Comparison of ENCODE assay signal across 8 cellular contexts in the genomic region with DNA sequence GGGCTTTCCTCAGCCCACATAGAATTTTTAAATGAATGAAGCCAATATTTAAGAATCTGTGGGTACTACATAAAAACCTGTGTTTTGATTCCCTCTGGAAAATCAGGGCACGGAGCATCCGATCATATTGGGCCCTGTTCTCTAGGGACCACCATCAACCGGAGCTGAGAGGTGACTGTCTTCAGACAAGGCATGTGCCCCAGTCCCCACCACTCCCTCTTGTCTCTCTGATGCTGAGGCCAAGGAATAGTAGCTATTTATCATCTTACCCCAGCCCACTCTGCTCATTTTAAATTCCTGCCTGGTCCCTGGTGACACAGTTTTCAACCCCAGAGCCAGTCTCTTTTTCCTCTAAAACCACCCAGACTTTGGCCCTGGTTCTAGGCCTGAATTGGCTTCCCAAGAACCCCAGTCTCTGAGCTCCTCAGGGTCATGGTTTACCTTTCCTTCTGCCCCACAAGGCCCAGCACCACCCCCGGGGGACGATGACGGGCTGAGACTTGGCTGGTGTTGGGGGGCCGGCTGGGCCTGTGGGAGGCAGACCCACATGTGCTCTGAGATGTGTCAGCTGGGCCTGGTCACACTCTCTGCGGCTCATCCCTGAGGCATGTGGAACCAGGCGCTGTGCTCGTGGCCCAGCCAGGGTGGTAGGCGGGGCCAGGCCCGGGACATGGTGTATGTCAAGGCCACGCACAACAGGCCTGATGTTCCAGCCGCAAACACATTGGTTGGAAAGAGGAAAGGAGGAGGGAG.
DNase-seq lines count a peak whose midpoint lies in the region; ATAC-seq and TF ChIP-seq lines count a peak whose summit lies in the region.

No MANE protein-coding gene starts in this region.

- no peak overlapping the region for H3K27ac Mint-ChIP-seq in activated CD4-positive, alpha-beta T cell treated with anti-CD3 and anti-CD28 coated beads for 36 hours

- peaks cover 2% of the 10 kb centered on the region for H3K27me3 Mint-ChIP-seq in activated CD4-positive, alpha-beta T cell treated with anti-CD3 and anti-CD28 coated beads for 36 hours

- peak; percentile 99 for DNase-seq in HCEC 1CT
- DNase-seq in coronary artery (ENCODE audit: low spot score) = peak; percentile 95
- DNase-seq in right lobe of liver = peak; percentile 91 to 95 (median 95)
- DNase-seq in stromal cell of bone marrow (ENCODE audit: low read depth) = peak; percentile 98
- DNase-seq in ACHN = no peak
- no peak for DNase-seq in activated CD4-positive, alpha-beta T cell treated with anti-CD3 and anti-CD28 coated beads for 36 hours

- H3K27ac ChIP-seq in coronary artery = peak overlapping the region; percentile 85 to 86
- peak overlapping the region; percentile 84 to 99 (median 91) for H3K27ac ChIP-seq in right lobe of liver

- POLR2A ChIA-PET in activated CD4-positive, alpha-beta T cell treated with anti-CD3 and anti-CD28 coated beads for 36 hours (lab: Charles Lee) = no interaction called here

- H3K4me3 Mint-ChIP-seq in activated CD4-positive, alpha-beta T cell treated with anti-CD3 and anti-CD28 coated beads for 36 hours = no peak overlapping the region

- H3K4me3 ChIP-seq in coronary artery = no peak overlapping the region
- peak overlapping the region in 2 of 3 donors; percentile 36 to 37 for H3K4me3 ChIP-seq in right lobe of liver

- H3K27me3 ChIP-seq in right lobe of liver = no peaks in the 10 kb centered on the region

- intact Hi-C loops in right lobe of liver (cut with DNase I) = loop anchor here (5.0 to 10.0 kb wide), 2 partner anchors 113 to 160 kb away; partner anchors contain the start of gene CEBPB (in 1 of the 2)
- intact Hi-C loops in activated CD4-positive, alpha-beta T cell treated with anti-CD3 and anti-CD28 coated beads for 36 hours (cut with DNase I, micrococcal nuclease) = no loop called here

- no peaks in the 10 kb centered on the region for H3K36me3 ChIP-seq in right lobe of liver

- in situ Hi-C loops in ACHN (cut with HindIII; ENCODE audit: low pct_ligation_motif_present, low pct_unique_long_range_greater_than_20kb, low sequenced_read_pairs) = no loop called here

- no peaks in the 10 kb centered on the region for H3K9me3 Mint-ChIP-seq in activated CD4-positive, alpha-beta T cell treated with anti-CD3 and anti-CD28 coated beads for 36 hours (ENCODE audit: low read depth)

- ATAC-seq in right lobe of liver (peak; percentile 56 to 75 (median 70)), HG03342 (IDR thresholded peaks at IDR 0.05; ENCODE audit: unreplicated experiment) (no peak), GM21723 (IDR thresholded peaks at IDR 0.05; ENCODE audit: unreplicated experiment) (no peak)
- no peak for ATAC-seq in activated CD4-positive, alpha-beta T cell treated with anti-CD3 and anti-CD28 coated beads for 36 hours

- peaks cover 0 to 65% (median 27%) of the 10 kb centered on the region in 4 donors for H3K4me1 ChIP-seq in right lobe of liver

- no peaks in the 10 kb centered on the region for H3K9me3 ChIP-seq in right lobe of liver

- CTCF ChIA-PET in activated CD4-positive, alpha-beta T cell treated with anti-CD3 and anti-CD28 coated beads for 36 hours (lab: Charles Lee) = interaction anchor here (0.8 to 0.9 kb wide), 2 partner anchors 14 to 33 kb away, joined by 3 to 4 read pairs; no protein-coding TSS in a partner anchor

- H3K36me3 Mint-ChIP-seq in activated CD4-positive, alpha-beta T cell treated with anti-CD3 and anti-CD28 coated beads for 36 hours (ENCODE audit: low read depth) = no peaks in the 10 kb centered on the region

- no peaks in the 10 kb centered on the region for H3K4me1 Mint-ChIP-seq in activated CD4-positive, alpha-beta T cell treated with anti-CD3 and anti-CD28 coated beads for 36 hours

- TF ChIP-seq CTCF in coronary artery (IDR thresholded peaks at IDR 0.05) (no peak), right lobe of liver (IDR thresholded peaks at IDR 0.05) (no peak)

- WGBS in right lobe of liver (ENCODE audit: insufficient coverage, low coverage, low lambda C conversion rate, missing lambda C conversion rate) = 38% methylated on average over 12 of the region's 14 CpGs

- TF ChIP-seq POLR2A in right lobe of liver (IDR thresholded peaks at IDR 0.05) = peak; percentile 83

Comparison
In these comparisons a context has a peak if more than half of its experiments do, and no peak if none do; other contexts are left out.
1. DNase-seq: peak in HCEC 1CT (single experiment), coronary artery (single experiment), right lobe of liver (3 of 3) and stromal cell of bone marrow (single experiment); none in ACHN (single experiment) and activated CD4-positive, alpha-beta T cell treated with anti-CD3 and anti-CD28 coated beads for 36 hours (single experiment).
2. ATAC-seq: peak in right lobe of liver (4 of 4); none in HG03342 (single experiment), GM21723 (single experiment) and activated CD4-positive, alpha-beta T cell treated with anti-CD3 and anti-CD28 coated beads for 36 hours (single experiment).
3. intact Hi-C loops: an anchor here in right lobe of liver (5.0 to 10.0 kb wide); none called in activated CD4-positive, alpha-beta T cell treated with anti-CD3 and anti-CD28 coated beads for 36 hours.